In genomic region chr17:50278526-50279180, GRCh38 we compare ENCODE assay signal across 15 cellular contexts. TPM values are rescaled to one million over a fixed set of nuclear protein-coding genes. Genes with fewer than 3 reads are reported as not detected.
A peak's percentile ranks its signal among the peaks of the same experiment; 100 is the strongest.
DNase-seq lines count a peak whose midpoint lies in the region; TF ChIP-seq lines count a peak whose summit lies in the region.
"Had no signal": no experiment of that assay in that cellular context is flagged by ENCODE, and none has a peak within 500 bp of the region (broad histone marks: within the 10 kb centered on the region; RNA-seq: fewer than 3 reads in every experiment).

No MANE protein-coding gene starts in this region.

- H3K79me2 ChIP-seq in GM23248 (ENCODE audit: insufficient read depth) (peaks cover under 1% of the 10 kb centered on the region; the same call in 1 of the 2 replicates), OCI-LY3 (ENCODE audit: low read length) (peaks cover 26% of the 10 kb centered on the region)

- TF ChIP-seq CTCF in OCI-LY3 (IDR thresholded peaks at IDR 0.05; ENCODE audit: low read depth, low read length) (no peak), chondrocyte (IDR thresholded peaks at IDR 0.05) (no peak), testis (IDR thresholded peaks at IDR 0.05) (no peak)

- no peaks in the 10 kb centered on the region for H3K9me3 Mint-ChIP-seq in chondrocyte (ENCODE audit: low read depth)
- H3K9me3 Mint-ChIP-seq: CD8-positive, alpha-beta T cell had no signal

- no peaks in the 10 kb centered on the region for H3K9me2 ChIP-seq in GM23248 (ENCODE audit: insufficient read depth)

- H3K27me3 ChIP-seq in GM23248 (replicated peaks; ENCODE audit: insufficient read depth) (no peaks in the 10 kb centered on the region), OCI-LY3 (ENCODE audit: low read depth, low read length) (no peaks in the 10 kb centered on the region), skeletal muscle satellite cell (ENCODE audit: control insufficient read depth, insufficient read depth, low read length) (no peaks in the 10 kb centered on the region), testis (no peaks in the 10 kb centered on the region)

- no peak for TF ChIP-seq POLR2A in testis (IDR thresholded peaks at IDR 0.05)

- intact Hi-C loops in testis (cut with DNase I; ENCODE audit: low total_unique reads) = no loop called here

- in situ Hi-C loops in GM23248 (cut with MboI) = no loop called here

- H3K36me3 Mint-ChIP-seq in chondrocyte (ENCODE audit: low read depth) = peaks cover 24% of the 10 kb centered on the region
- H3K36me3 Mint-ChIP-seq: CD8-positive, alpha-beta T cell had no signal

- no peaks in the 10 kb centered on the region for H3K27me3 Mint-ChIP-seq in chondrocyte (ENCODE audit: low read depth)

- H3K36me3 ChIP-seq in GM23248 (ENCODE audit: low read depth) (no peaks in the 10 kb centered on the region), OCI-LY3 (replicated peaks; ENCODE audit: low read depth, low read length) (peaks cover 49% of the 10 kb centered on the region), skeletal muscle satellite cell (ENCODE audit: insufficient read depth, low read length) (peaks cover 23% of the 10 kb centered on the region), testis (ENCODE audit: low read depth, missing control alignments) (no peaks in the 10 kb centered on the region)
- H3K36me3 ChIP-seq: BLaER1 had no signal

- H3K9ac ChIP-seq in GM23248 (no peak overlapping the region), OCI-LY3 (ENCODE audit: low read length) (no peak overlapping the region), skeletal muscle satellite cell (ENCODE audit: low read depth, low read length) (peak overlapping the region; percentile 25)
- H3K9ac ChIP-seq: BLaER1 had no signal

- WGBS in GM23248 (ENCODE audit: low coverage in 1 of 2, low lambda C conversion rate in 2 of 2, missing lambda C conversion rate in 2 of 2), 2 experiments = 79 to 95% methylated on average over 5 to 14 of the region's 14 CpGs
- 83 to 95% methylated on average over 12 to 14 of the region's 14 CpGs for WGBS in testis, 2 donors

- peaks cover 63% of the 10 kb centered on the region for H3K4me1 Mint-ChIP-seq in chondrocyte (ENCODE audit: low read depth)

- H3F3A ChIP-seq in GM23248 (ENCODE audit: insufficient read depth) = 0 out of 2 replicates have a peak, but pooled peaks cover 12% of the 10 kb centered on the region

- DNase-seq in GM23248 (no peak), chondrocyte (ENCODE audit: low spot score) (no peak), testis (no peak), NCI-H1092 treated with DMSO at 0.1 percent for 48 hours (lab: John Stamatoyannopoulos, UW) (no peak)
- DNase-seq in activated CD4-positive, CD25-positive, alpha-beta regulatory T cell treated with anti-CD3 and anti-CD28 coated beads, Interleukin-2, amount 50 U/mL, for 72 hours = no peak
- DNase-seq: CD8-positive, alpha-beta T cell; DMS79 treated with DMSO at 0.1 percent for 48 hours; NCI-H1417; NCI-H187 treated with DMSO at 0.1 percent for 48 hours; NCI-H446; NCI-H69; OCI-M1 had no signal

- peak overlapping the region; percentile 24 for H3K27ac Mint-ChIP-seq in chondrocyte (ENCODE audit: unreplicated experiment)
- H3K27ac Mint-ChIP-seq: CD8-positive, alpha-beta T cell had no signal

- peaks cover 22% of the 10 kb centered on the region for H3K4me1 ChIP-seq in GM23248 (ENCODE audit: insufficient read depth)
- H3K4me1 ChIP-seq in OCI-LY3 (ENCODE audit: low read length) = peaks cover 79% of the 10 kb centered on the region
- H3K4me1 ChIP-seq in skeletal muscle satellite cell (ENCODE audit: control insufficient read depth, insufficient read depth, low read length) = peaks cover 45% of the 10 kb centered on the region
- no peaks in the 10 kb centered on the region for H3K4me1 ChIP-seq in testis

- H2AFZ ChIP-seq in GM23248 = no peak overlapping the region
- no peak overlapping the region for H2AFZ ChIP-seq in OCI-LY3 (ENCODE audit: low read depth, low read length)

- H3K27ac ChIP-seq in GM23248 = no peak overlapping the region
- no peak overlapping the region for H3K27ac ChIP-seq in OCI-LY3 (ENCODE audit: low read length)
- no peak overlapping the region for H3K27ac ChIP-seq in testis
- H3K27ac ChIP-seq: BLaER1 had no signal

- no peak overlapping the region for H3K4me3 Mint-ChIP-seq in chondrocyte (ENCODE audit: unreplicated experiment)
- H3K4me3 Mint-ChIP-seq: CD8-positive, alpha-beta T cell had no signal

- H3K4me2 ChIP-seq in GM23248 (ENCODE audit: unreplicated experiment) (peak overlapping the region; percentile 39), OCI-LY3 (ENCODE audit: low read length) (peak overlapping the region; percentile 80; the same call in 1 of the 2 replicates), skeletal muscle satellite cell (ENCODE audit: low read length) (peak overlapping the region; percentile 61)
- H3K4me2 ChIP-seq: BLaER1 had no signal

- H4K20me1 ChIP-seq in GM23248 (ENCODE audit: insufficient read depth) (no peaks in the 10 kb centered on the region), OCI-LY3 (ENCODE audit: insufficient read depth, low read length) (no peaks in the 10 kb centered on the region)
- H4K20me1 ChIP-seq: BLaER1 had no signal

- no peak overlapping the region for H3K4me3 ChIP-seq in GM23248
- H3K4me3 ChIP-seq in OCI-LY3 (ENCODE audit: low read length) = no peak overlapping the region
- H3K4me3 ChIP-seq in skeletal muscle satellite cell (ENCODE audit: low read length) = no peak overlapping the region
- no peak overlapping the region for H3K4me3 ChIP-seq in testis
- H3K4me3 ChIP-seq: BLaER1 had no signal

- H3K9me3 ChIP-seq in GM23248 (ENCODE audit: low read depth) (no peaks in the 10 kb centered on the region), OCI-LY3 (ENCODE audit: insufficient read depth, low read length) (peaks cover 12% of the 10 kb centered on the region; the same call in 1 of the 2 replicates), skeletal muscle satellite cell (replicated peaks; ENCODE audit: low read length) (no peaks in the 10 kb centered on the region), testis (no peaks in the 10 kb centered on the region)
- H3K9me3 ChIP-seq: BLaER1 had no signal

RNA-seq across cellular contexts. Expression of gene TMEM92, which starts 4.4 kb away (rescaled TPM):
- total RNA-seq in GM23248 (2014; rRNA removed; shearing (Covaris generic)) = 0.32 TPM in 1 of 2 replicates, not detected in the other
- polyA plus RNA-seq in GM23248 (2016; fragmentation: Nextera tagmentation; extraction: Ambion mirVana) (0.61 TPM in 1 of 2 replicates, not detected in the other), testis (ENCODE audit: insufficient read depth, low read depth, low replicate concordance) (0.44 TPM)
- total RNA-seq in chondrocyte (1.6 to 1.7 TPM (median 1.7 TPM) in 3 replicates), testis (1 to 10 TPM in 1 of 2 donors, under 1 TPM in 1; 0.93 to 1.5 TPM)
- 0.25 TPM in 1 of 2 replicates, not detected in the other for total RNA-seq in skeletal muscle satellite cell (2012; rRNA removed)
- total RNA-seq: CD8-positive, alpha-beta T cell had no signal
